Comparison of ENCODE assay signal across 19 cellular contexts in the genomic region with DNA sequence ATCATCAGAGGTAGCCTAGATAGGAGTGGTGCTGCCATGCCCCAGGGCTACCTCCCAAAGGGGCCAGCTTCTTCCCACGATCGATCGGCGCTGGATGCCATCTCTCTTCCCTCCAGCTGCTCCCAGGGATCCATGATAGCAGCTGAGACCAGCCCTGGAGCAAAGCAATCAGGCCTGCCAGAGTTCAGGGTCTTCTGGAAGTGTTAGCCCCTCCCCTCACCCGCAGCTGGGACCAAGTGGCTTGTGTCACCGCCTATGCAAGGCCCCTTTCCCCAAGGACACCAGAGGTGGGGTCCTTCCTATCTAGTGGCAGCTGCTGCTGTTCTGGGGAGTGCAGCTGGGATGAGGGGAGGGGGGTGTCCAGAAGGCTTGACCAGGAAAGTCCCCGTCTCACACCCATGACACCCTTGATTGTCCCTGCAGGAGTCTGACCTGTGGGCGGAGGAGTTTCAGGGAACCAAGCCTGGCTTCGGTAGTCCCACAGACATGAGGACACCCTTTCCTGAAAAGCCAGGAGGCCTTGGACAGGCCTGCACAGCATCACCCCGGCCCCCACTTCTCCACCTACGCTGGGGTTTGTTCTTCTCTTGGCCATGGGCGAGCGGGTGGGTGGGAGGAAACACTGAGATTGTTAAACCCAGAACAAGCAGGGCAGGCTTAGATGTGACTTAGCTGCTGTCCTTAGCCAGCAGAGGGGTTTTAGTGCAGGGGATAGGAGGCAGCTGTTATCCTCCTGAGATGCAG.
DNase-seq lines count a peak whose midpoint lies in the region; ATAC-seq, FAIRE-seq and TF ChIP-seq lines count a peak whose summit lies in the region.
"Had no signal": no experiment of that assay in that cellular context is flagged by ENCODE, and none has a peak within 500 bp of the region (broad histone marks: within the 10 kb centered on the region; RNA-seq: fewer than 3 reads in every experiment).

No MANE protein-coding gene starts in this region.

- H3K27me3 Mint-ChIP-seq in neural crest cell (ENCODE audit: low read depth): no peaks in the 10 kb centered on the region

- DNase-seq in NCI-H82 (lab: John Stamatoyannopoulos, UW): peak; percentile 26
- DNase-seq in NCI-H82 treated with DMSO at 0.1 percent for 48 hours (lab: John Stamatoyannopoulos, UW; ENCODE audit: unreplicated experiment): no peak
- DNase-seq in GM12878 (ENCODE audit: low read depth, low spot score): no peak
- no peak for DNase-seq in neural crest cell (ENCODE audit: low read depth, low spot score)
- no peak for DNase-seq in Right ventricle myocardium superior
- DNase-seq: activated CD8-positive, alpha-beta memory T cell treated with anti-CD3 and anti-CD28 coated beads, Interleukin-2, amount 50 U/mL, for 48 hours; Calu3; effector memory CD4-positive, alpha-beta T cell; EL; NCI-H1417 treated with DMSO at 0.1 percent for 48 hours; NCI-H524 treated with DMSO at 0.1 percent for 48 hours; psoas muscle; stimulated activated CD4-positive, alpha-beta T cell treated with anti-CD3 and anti-CD28 coated beads, Interleukin-12 subunit alpha, Interleukin-12 subunit beta, amount 100 ng/mL, for 4 hours; upper lobe of right lung had no signal

- no peak overlapping the region; the same call in 1 of the 2 replicates for H2AFZ ChIP-seq in GM12878 (ENCODE audit: control insufficient read depth, low read depth, low read length)

- BruUV-seq in GM12878 (replicated peaks; lab: Mats Ljungman, UMichigan): no TSS peak

- intact Hi-C loops in GM12878 (cut with micrococcal nuclease; ENCODE audit: unreplicated experiment): no loop called here
- intact Hi-C loops in Right ventricle myocardium superior (cut with DNase I): no loop called here

- CTCF ChIA-PET in HEK293 (lab: Yijun Ruan, JAX) (interaction anchor here (0.7 to 1.6 kb wide), 4 partner anchors 29 to 977 kb away, joined by 4 to 6 read pairs (median 4); no protein-coding TSS in a partner anchor), GM12878 (lab: Yijun Ruan, JAX) (interaction anchor here (1.0 to 8.1 kb wide), 15 partner anchors 9 to 140 kb away, joined by 3 to 189 read pairs (median 6); a partner anchor contains a TSS)

- peak; percentile 27 for ATAC-seq in GM12878
- no peak for ATAC-seq in GM19023 (IDR thresholded peaks at IDR 0.05; ENCODE audit: unreplicated experiment)
- ATAC-seq in Right ventricle myocardium superior (ENCODE audit: poor library complexity): no peak
- ATAC-seq in HG02610 (IDR thresholded peaks at IDR 0.05; ENCODE audit: unreplicated experiment): no peak
- ATAC-seq: activated CD4-positive, CD25-positive, alpha-beta regulatory T cell treated with anti-CD3 and anti-CD28 coated beads, Interleukin-2, amount 50 U/mL, for 24 hours; psoas muscle; upper lobe of right lung had no signal

- no peak for FAIRE-seq in GM12878 (lab: Jason Lieb, UNC)

- no peak for TF ChIP-seq EP300 in GM12878 (IDR thresholded peaks at IDR 0.05; ENCODE audit: borderline replicate concordance in 1 of 2, control insufficient read depth in 1 of 2, low read depth in 2 of 2, low read length in 2 of 2)

- no peak overlapping the region for H3K9ac ChIP-seq in GM12878 (ENCODE audit: control insufficient read depth, insufficient read depth, low read length)

- H3K36me3 Mint-ChIP-seq in neural crest cell (ENCODE audit: low read depth): no peaks in the 10 kb centered on the region

- no peak for TF ChIP-seq CTCF in HEK293 (tag by site-specific recombination; IDR thresholded peaks at IDR 0.05)
- TF ChIP-seq CTCF in GM12878 (IDR thresholded peaks at IDR 0.05 in 2 of 3, conservative IDR thresholded peaks at IDR 0.05 in 1 of 3; ENCODE audit: control insufficient read depth in 2 of 3, extremely low read depth in 1 of 3, insufficient read depth in 1 of 3, low read depth in 3 of 3, low read length in 3 of 3): no peak; a peak in 1 of 6 replicates
- TF ChIP-seq CTCF in neural crest cell (conservative IDR thresholded peaks at IDR 0.05): no peak

- peak overlapping the region; percentile 20 for H3K4me3 Mint-ChIP-seq in neural crest cell

- no peak overlapping the region for H3K4me3 ChIP-seq in HEK293 (ENCODE audit: low read depth, low read length)
- no peak overlapping the region for H3K4me3 ChIP-seq in GM12878
- H3K4me3 ChIP-seq: psoas muscle, upper lobe of right lung had no signal

- WGBS in GM12878 (ENCODE audit: insufficient coverage, insufficient replicate concordance, low lambda C conversion rate, missing lambda C conversion rate): 55% methylated on average over 13 of the region's 13 CpGs

- H3K4me1 Mint-ChIP-seq in neural crest cell: peaks cover 53% of the 10 kb centered on the region

- POLR2A ChIA-PET in HEK293 (lab: Yijun Ruan, JAX): interaction anchor here (1.4 kb wide), 1 partner anchor 87 kb away, joined by 5 read pairs; a partner anchor contains a TSS
- POLR2A ChIA-PET in GM12878 (lab: Charles Lee): interaction anchor here (0.5 to 7.0 kb wide), 16 partner anchors 11 to 143 kb away, joined by 3 to 95 read pairs (median 8); a partner anchor contains a TSS

- H3K9me3 Mint-ChIP-seq in neural crest cell: no peaks in the 10 kb centered on the region

- H3K4me2 ChIP-seq in GM12878 (ENCODE audit: control insufficient read depth, insufficient read depth): peak overlapping the region; percentile 10; the same call in 1 of the 2 replicates

- RAD21 ChIA-PET in GM12878 (lab: Charles Lee; ENCODE audit: unreplicated experiment): interaction anchor here (0.7 to 11.9 kb wide), 25 partner anchors 9 to 183 kb away, joined by 3 to 285 read pairs (median 6); a partner anchor contains a TSS

- no peaks in the 10 kb centered on the region for H3K9me3 ChIP-seq in HEK293 (ENCODE audit: control insufficient read depth, insufficient read depth, low read depth, low read length)
- no peaks in the 10 kb centered on the region for H3K9me3 ChIP-seq in GM12878 (replicated peaks; ENCODE audit: control insufficient read depth, insufficient read depth, low read length)
- H3K9me3 ChIP-seq: psoas muscle, upper lobe of right lung had no signal

- TF ChIP-seq POLR2A in GM12878 (IDR thresholded peaks at IDR 0.05; ENCODE audit: low read depth, low read length): no peak

- H3K27me3 ChIP-seq in GM12878 (replicated peaks in 1 of 2; ENCODE audit: control insufficient read depth in 2 of 2, insufficient read depth in 2 of 2, low read length in 1 of 2): no peaks in the 10 kb centered on the region
- H3K27me3 ChIP-seq: upper lobe of right lung had no signal

- no peaks in the 10 kb centered on the region for H3K36me3 ChIP-seq in HEK293 (ENCODE audit: control insufficient read depth in 2 of 2, insufficient read depth in 1 of 2, low read length in 2 of 2)
- H3K36me3 ChIP-seq in GM12878 (ENCODE audit: control insufficient read depth in 2 of 2, insufficient read depth in 2 of 2, low read length in 1 of 2): no peaks in the 10 kb centered on the region
- H3K36me3 ChIP-seq: upper lobe of right lung had no signal

- H3K4me1 ChIP-seq in HEK293 (ENCODE audit: control insufficient read depth, insufficient read depth, low read length) (peaks cover 6% of the 10 kb centered on the region), GM12878 (ENCODE audit: control insufficient read depth, insufficient read depth, low read length) (peaks cover 17% of the 10 kb centered on the region)

- H3K79me2 ChIP-seq in GM12878 (ENCODE audit: control insufficient read depth, insufficient read depth, low read length): no peaks in the 10 kb centered on the region

- SMC1A ChIA-PET in GM12878 (lab: Charles Lee; ENCODE audit: uncharacterized antibody, unreplicated experiment): interaction anchor here (1.0 to 12.3 kb wide), 20 partner anchors 10 to 181 kb away, joined by 3 to 233 read pairs (median 8); a partner anchor contains a TSS

- H3K27ac ChIP-seq in HEK293 (ENCODE audit: extremely low read depth, low read depth, low read length) (no peak overlapping the region), GM12878 (ENCODE audit: control insufficient read depth, insufficient read depth) (no peak overlapping the region)
- H3K27ac ChIP-seq: 22Rv1, psoas muscle, upper lobe of right lung had no signal

- H3K27ac Mint-ChIP-seq in neural crest cell (ENCODE audit: unreplicated experiment): no peak overlapping the region

- no peaks in the 10 kb centered on the region for H4K20me1 ChIP-seq in GM12878 (ENCODE audit: control insufficient read depth, insufficient read depth)

- TF ChIP-seq RAD21 in GM12878 (IDR thresholded peaks at IDR 0.05; ENCODE audit: insufficient read depth, low read depth, low read length): no peak

- in situ Hi-C loops in GM12878 (cut with MboI): no loop called here

TF ChIP-seq in HEK293, 187 proteins besides CTCF, POLR2A, EP300 and RAD21 (continues in another document):
- TF ChIP-seq ZNF670 (tag by site-specific recombination; IDR thresholded peaks at IDR 0.05; ENCODE audit: low read depth): no peak
- TF ChIP-seq ZNF23 (tag by site-specific recombination; IDR thresholded peaks at IDR 0.05; ENCODE audit: borderline replicate concordance): no peak
- TF ChIP-seq ZFHX2 (tag by site-specific recombination; conservative IDR thresholded peaks at IDR 0.05): peak; percentile 84
- no peak for TF ChIP-seq SALL2 (tag by site-specific recombination; IDR thresholded peaks at IDR 0.05; ENCODE audit: borderline replicate concordance)
- no peak for TF ChIP-seq ZNF571 (tag by site-specific recombination; IDR thresholded peaks at IDR 0.05)
- TF ChIP-seq YY1 (tag by site-specific recombination; IDR thresholded peaks at IDR 0.05): no peak
- no peak for TF ChIP-seq ZBTB8A (tag by site-specific recombination; IDR thresholded peaks at IDR 0.05)
- peak; percentile 65 for TF ChIP-seq EGR2 (tag by site-specific recombination; IDR thresholded peaks at IDR 0.05; ENCODE audit: low read depth)
- TF ChIP-seq ZNF133 (tag by site-specific recombination; IDR thresholded peaks at IDR 0.05): no peak

TF ChIP-seq in GM12878, 131 proteins besides CTCF, POLR2A, EP300 and RAD21 (continues in another document):
- TF ChIP-seq, protein P1, sequence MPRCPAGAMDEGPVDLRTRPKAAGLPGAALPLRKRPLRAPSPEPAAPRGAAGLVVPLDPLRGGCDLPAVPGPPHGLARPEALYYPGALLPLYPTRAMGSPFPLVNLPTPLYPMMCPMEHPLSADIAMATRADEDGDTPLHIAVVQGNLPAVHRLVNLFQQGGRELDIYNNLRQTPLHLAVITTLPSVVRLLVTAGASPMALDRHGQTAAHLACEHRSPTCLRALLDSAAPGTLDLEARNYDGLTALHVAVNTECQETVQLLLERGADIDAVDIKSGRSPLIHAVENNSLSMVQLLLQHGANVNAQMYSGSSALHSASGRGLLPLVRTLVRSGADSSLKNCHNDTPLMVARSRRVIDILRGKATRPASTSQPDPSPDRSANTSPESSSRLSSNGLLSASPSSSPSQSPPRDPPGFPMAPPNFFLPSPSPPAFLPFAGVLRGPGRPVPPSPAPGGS (IDR thresholded peaks at IDR 0.05; ENCODE audit: borderline replicate concordance, insufficient read depth, low read depth, low read length, poor library complexity, severe bottlenecking): no peak
- TF ChIP-seq YBX1 (IDR thresholded peaks at IDR 0.05): no peak
- no peak for TF ChIP-seq RAD51 (IDR thresholded peaks at IDR 0.05)
- TF ChIP-seq MEF2A (IDR thresholded peaks at IDR 0.05; ENCODE audit: insufficient read depth, low read depth, low read length): no peak
- TF ChIP-seq BCL11A (IDR thresholded peaks at IDR 0.05; ENCODE audit: low read depth, low read length): no peak
- no peak for TF ChIP-seq EZH2 (IDR thresholded peaks at IDR 0.05; ENCODE audit: borderline replicate concordance, control insufficient read depth, low read depth, low read length)
